9 cellular contexts compared by ENCODE assay signal in the genomic region with DNA sequence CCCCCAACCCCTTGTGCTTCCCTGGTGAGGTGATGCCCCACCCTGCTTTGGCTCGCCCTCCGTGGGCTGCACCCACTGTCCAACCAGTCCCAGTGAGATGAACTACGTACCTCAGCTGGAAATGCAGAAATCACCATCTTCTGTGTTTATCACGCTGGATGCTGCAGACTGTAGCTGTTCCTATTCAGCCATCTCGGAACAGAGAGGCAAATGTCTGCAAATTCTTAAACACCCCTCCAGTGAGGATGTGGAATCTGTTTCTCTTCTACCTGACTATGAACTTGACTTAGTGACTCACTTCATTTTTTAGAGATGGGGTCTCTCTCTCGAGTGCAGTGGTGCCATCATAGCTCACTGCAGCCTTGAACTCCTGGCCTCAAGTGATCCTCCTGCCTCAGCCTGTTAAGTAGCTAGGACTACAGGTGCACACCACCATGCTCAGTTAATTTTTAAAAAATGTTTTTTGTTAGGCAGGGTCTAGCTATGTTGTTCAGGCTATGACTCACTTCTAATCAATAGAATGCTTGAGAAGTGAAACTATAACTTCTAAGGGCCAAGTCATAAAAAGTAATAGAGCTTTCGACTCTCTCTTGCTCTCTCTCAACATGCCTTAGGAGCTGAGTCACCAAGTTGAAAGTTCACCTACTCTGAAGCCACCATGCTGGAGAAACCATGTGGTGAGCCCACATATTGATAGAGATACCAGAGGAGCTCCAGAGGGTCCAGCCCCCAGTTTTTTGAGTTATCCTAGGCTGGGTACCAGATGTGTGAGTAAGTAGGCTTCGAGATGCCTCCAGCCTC. TPM values are rescaled to one million over a fixed set of nuclear protein-coding genes. Genes with fewer than 3 reads are reported as not detected.
DNase-seq lines count a peak whose midpoint lies in the region; ATAC-seq lines count a peak whose summit lies in the region.
"Had no signal": no experiment of that assay in that cellular context is flagged by ENCODE, and none has a peak within 500 bp of the region (broad histone marks: within the 10 kb centered on the region; RNA-seq: fewer than 3 reads in every experiment).

No MANE protein-coding gene starts in this region.

- H3K27me3 Mint-ChIP-seq in activated T-helper 1 cell treated with anti-CD3 and anti-CD28 coated beads, Interleukin-12 subunit alpha, Interleukin-12 subunit beta, Interleukin-2, Interleukin-4 antibody, amounts not matched to agents 30 ng/mL and 10 ng/mL and 1 ng/mL, durations not matched to agents 14 hours and 24 hours and 36 hours (ENCODE audit: insufficient read depth): peaks cover 2% of the 10 kb centered on the region

- intact Hi-C loops in activated T-helper 1 cell treated with anti-CD3 and anti-CD28 coated beads, Interleukin-12 subunit alpha, Interleukin-12 subunit beta, Interleukin-2, Interleukin-4 antibody, amounts not matched to agents 30 ng/mL and 10 ng/mL and 1 ng/mL, durations not matched to agents 14 hours and 24 hours and 36 hours (cut with micrococcal nuclease): loop anchor here (1.0 to 2.0 kb wide), 3 partner anchors 26 to 93 kb away; no protein-coding TSS in a partner anchor

- ATAC-seq in GM19025 (IDR thresholded peaks at IDR 0.05; ENCODE audit: low read depth, unreplicated experiment) (peak; percentile 95), HG03175 (IDR thresholded peaks at IDR 0.05; ENCODE audit: unreplicated experiment) (peak; percentile 87), GM18858 (IDR thresholded peaks at IDR 0.05; ENCODE audit: unreplicated experiment) (no peak)

- H3K36me3 Mint-ChIP-seq in activated T-helper 1 cell treated with anti-CD3 and anti-CD28 coated beads, Interleukin-12 subunit alpha, Interleukin-12 subunit beta, Interleukin-2, Interleukin-4 antibody, amounts not matched to agents 30 ng/mL and 10 ng/mL and 1 ng/mL, durations not matched to agents 14 hours and 24 hours and 36 hours (ENCODE audit: low read depth): peaks cover 2% of the 10 kb centered on the region

- peaks cover 8% of the 10 kb centered on the region for H3K9me3 Mint-ChIP-seq in activated T-helper 1 cell treated with anti-CD3 and anti-CD28 coated beads, Interleukin-12 subunit alpha, Interleukin-12 subunit beta, Interleukin-2, Interleukin-4 antibody, amounts not matched to agents 30 ng/mL and 10 ng/mL and 1 ng/mL, durations not matched to agents 14 hours and 24 hours and 36 hours

- H3K4me3 Mint-ChIP-seq in activated T-helper 1 cell treated with anti-CD3 and anti-CD28 coated beads, Interleukin-12 subunit alpha, Interleukin-12 subunit beta, Interleukin-2, Interleukin-4 antibody, amounts not matched to agents 30 ng/mL and 10 ng/mL and 1 ng/mL, durations not matched to agents 14 hours and 24 hours and 36 hours: no peak overlapping the region

- H3K27ac Mint-ChIP-seq in activated T-helper 1 cell treated with anti-CD3 and anti-CD28 coated beads, Interleukin-12 subunit alpha, Interleukin-12 subunit beta, Interleukin-2, Interleukin-4 antibody, amounts not matched to agents 30 ng/mL and 10 ng/mL and 1 ng/mL, durations not matched to agents 14 hours and 24 hours and 36 hours: peak overlapping the region; percentile 80

- peaks cover 14% of the 10 kb centered on the region for H3K4me1 Mint-ChIP-seq in activated T-helper 1 cell treated with anti-CD3 and anti-CD28 coated beads, Interleukin-12 subunit alpha, Interleukin-12 subunit beta, Interleukin-2, Interleukin-4 antibody, amounts not matched to agents 30 ng/mL and 10 ng/mL and 1 ng/mL, durations not matched to agents 14 hours and 24 hours and 36 hours (ENCODE audit: low read depth)

- no peak for DNase-seq in activated T-helper 1 cell treated with anti-CD3 and anti-CD28 coated beads, Interleukin-12 subunit alpha, Interleukin-12 subunit beta, Interleukin-2, Interleukin-4 antibody, amounts not matched to agents 30 ng/mL and 10 ng/mL and 1 ng/mL, durations not matched to agents 14 hours and 24 hours and 36 hours (ENCODE audit: low spot score)
- peak; percentile 19 for DNase-seq in stimulated activated CD4-positive, alpha-beta T cell treated with anti-CD3 and anti-CD28 coated beads, Interleukin-12 subunit alpha, Interleukin-12 subunit beta, amount 100 ng/mL, for 4 hours
- DNase-seq in NCI-H1092 treated with DMSO at 0.1 percent for 48 hours (lab: John Stamatoyannopoulos, UW) (no peak), putamen (ENCODE audit: low spot score) (no peak), NCI-H2029 treated with DMSO at 0.1 percent for 48 hours (lab: John Stamatoyannopoulos, UW) (no peak)
- DNase-seq: NCI-H187 had no signal

RNA-seq across cellular contexts. Expression of gene PARP14, which starts 11.5 kb away (rescaled TPM):
- 66.7 and 68.6 TPM in 2 replicates for total RNA-seq in activated T-helper 1 cell treated with anti-CD3 and anti-CD28 coated beads, Interleukin-12 subunit alpha, Interleukin-12 subunit beta, Interleukin-2, Interleukin-4 antibody, amounts not matched to agents 30 ng/mL and 10 ng/mL and 1 ng/mL, durations not matched to agents 14 hours and 24 hours and 36 hours
